ENCODE assay signal across 9 cellular contexts in the genomic region with DNA sequence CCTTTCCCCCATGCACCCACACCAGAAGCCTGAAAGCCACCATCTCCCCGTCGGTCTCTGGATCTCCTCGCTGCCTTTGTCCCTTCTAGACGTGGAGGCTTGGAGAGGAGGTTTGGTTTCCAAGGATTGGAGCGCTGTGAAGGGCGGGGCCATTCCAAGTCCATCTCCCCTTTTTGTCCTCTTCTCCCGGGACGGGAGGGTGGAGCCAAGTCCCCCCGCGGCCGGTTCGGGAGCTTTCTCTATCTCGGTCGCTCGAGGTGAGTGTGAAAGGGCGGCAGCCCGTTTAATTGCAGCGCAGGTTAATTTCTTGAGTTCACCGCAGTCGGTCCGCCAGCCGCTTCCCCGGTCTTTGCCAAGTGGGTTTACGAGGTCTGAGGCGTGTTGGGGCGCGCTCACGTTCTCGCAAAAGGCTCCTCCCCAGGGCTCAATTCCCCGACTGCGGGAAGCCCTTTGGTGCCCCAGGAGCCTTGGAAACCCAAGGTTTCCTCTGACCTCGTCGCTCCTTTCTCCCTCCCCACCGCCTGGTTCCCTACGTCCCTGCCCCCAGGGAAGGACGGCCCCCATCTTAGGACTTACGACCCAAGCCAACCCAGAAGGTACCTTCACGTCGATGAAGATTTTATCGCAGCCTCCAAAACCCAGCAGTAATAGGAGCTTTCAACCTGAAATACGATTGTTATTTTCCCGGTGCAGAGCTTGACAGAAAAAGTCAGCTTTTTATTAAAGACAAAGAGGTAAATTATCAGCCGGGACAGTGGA. TPM values are rescaled to one million over a fixed set of nuclear protein-coding genes. Genes with fewer than 3 reads are reported as not detected.
DNase-seq lines count a peak whose midpoint lies in the region; ATAC-seq, FAIRE-seq and TF ChIP-seq lines count a peak whose summit lies in the region.
"Had no signal": no experiment of that assay in that cellular context is flagged by ENCODE, and none has a peak within 500 bp of the region (broad histone marks: within the 10 kb centered on the region; RNA-seq: fewer than 3 reads in every experiment).

No MANE protein-coding gene starts in this region.

- peaks cover 70% of the 10 kb centered on the region for H3K27me3 Mint-ChIP-seq in activated naive CD4-positive, alpha-beta T cell treated with anti-CD3 and anti-CD28 coated beads, Interleukin-2, amount 10 ng/mL, durations not matched to agents 7 days and 5 days

- FAIRE-seq in urothelium cell line (lab: Jason Lieb, UNC) = no peak
- FAIRE-seq: G401.6 had no signal

- TF ChIP-seq CTCF in cardiac fibroblast (IDR thresholded peaks at IDR 0.05; ENCODE audit: low read depth, low read length) = no peak
- no peak for TF ChIP-seq CTCF in lower lobe of right lung (IDR thresholded peaks at IDR 0.05)

- H3K36me3 Mint-ChIP-seq in activated naive CD4-positive, alpha-beta T cell treated with anti-CD3 and anti-CD28 coated beads, Interleukin-2, amount 10 ng/mL, durations not matched to agents 7 days and 5 days = peaks cover 8% of the 10 kb centered on the region

- H3K36me3 ChIP-seq in lower lobe of right lung = no peaks in the 10 kb centered on the region

- no peaks in the 10 kb centered on the region for H3K9me3 Mint-ChIP-seq in activated naive CD4-positive, alpha-beta T cell treated with anti-CD3 and anti-CD28 coated beads, Interleukin-2, amount 10 ng/mL, durations not matched to agents 7 days and 5 days

- CTCF ChIA-PET in activated naive CD4-positive, alpha-beta T cell treated with anti-CD3 and anti-CD28 coated beads, Interleukin-2, amount 10 ng/mL, durations not matched to agents 7 days and 5 days (lab: Charles Lee) = no interaction called here

- peaks cover 10% of the 10 kb centered on the region for H3K4me1 ChIP-seq in lower lobe of right lung

- H3K27ac ChIP-seq in lower lobe of right lung = peak overlapping the region; percentile 63

- intact Hi-C loops in lower lobe of right lung (cut with DNase I) = no loop called here

- no peaks in the 10 kb centered on the region for H3K9me3 ChIP-seq in lower lobe of right lung

- DNase-seq in activated naive CD4-positive, alpha-beta T cell treated with anti-CD3 and anti-CD28 coated beads, Interleukin-2, amount 10 ng/mL, durations not matched to agents 7 days and 5 days = no peak
- DNase-seq in activated naive CD4-positive, alpha-beta T cell treated with Interleukin-2 at 50 U/mL for 16 hours = no peak
- DNase-seq in cardiac fibroblast (ENCODE audit: low read depth in 2 of 2) = peak; percentile 29 to 30
- peak; percentile 60 for DNase-seq in lower lobe of right lung
- DNase-seq in urothelium cell line (ENCODE audit: low spot score) = peak; percentile 69
- no peak for DNase-seq in NCI-H1048 (lab: John Stamatoyannopoulos, UW)

- no peaks in the 10 kb centered on the region for H3K27me3 ChIP-seq in lower lobe of right lung (ENCODE audit: low read depth)

- H3K4me3 ChIP-seq in cardiac fibroblast (replicated peaks in 1 of 2; ENCODE audit: low read depth in 2 of 2, low read length in 2 of 2) (peak overlapping the region; percentile 69 to 79), lower lobe of right lung (peak overlapping the region; percentile 73)

- H3K4me3 Mint-ChIP-seq in activated naive CD4-positive, alpha-beta T cell treated with anti-CD3 and anti-CD28 coated beads, Interleukin-2, amount 10 ng/mL, durations not matched to agents 7 days and 5 days = no peak overlapping the region

- peak overlapping the region; percentile 8 for H3K27ac Mint-ChIP-seq in activated naive CD4-positive, alpha-beta T cell treated with anti-CD3 and anti-CD28 coated beads, Interleukin-2, amount 10 ng/mL, durations not matched to agents 7 days and 5 days

- peaks cover 30% of the 10 kb centered on the region for H3K4me1 Mint-ChIP-seq in activated naive CD4-positive, alpha-beta T cell treated with anti-CD3 and anti-CD28 coated beads, Interleukin-2, amount 10 ng/mL, durations not matched to agents 7 days and 5 days

- ATAC-seq in lower lobe of right lung = peak; percentile 37 to 46
- ATAC-seq in HG02938 (IDR thresholded peaks at IDR 0.05; ENCODE audit: unreplicated experiment) = no peak
- no peak for ATAC-seq in HG03342 (IDR thresholded peaks at IDR 0.05; ENCODE audit: unreplicated experiment)

RNA-seq across cellular contexts. Expression of a gene that starts 2.8 kb away (rescaled TPM):
- 24.4 TPM for total RNA-seq in lower lobe of right lung

Comparison
In these comparisons a context has a peak if more than half of its experiments do, and no peak if none do; other contexts are left out.
1. DNase-seq: peak in cardiac fibroblast (2 of 2), lower lobe of right lung (single experiment) and urothelium cell line (single experiment); none in activated naive CD4-positive, alpha-beta T cell treated with anti-CD3 and anti-CD28 coated beads, Interleukin-2, amount 10 ng/mL, durations not matched to agents 7 days and 5 days (single experiment), activated naive CD4-positive, alpha-beta T cell treated with Interleukin-2 at 50 U/mL for 16 hours (single experiment) and NCI-H1048 (single experiment).
2. ATAC-seq: peak in lower lobe of right lung (2 of 2); none in HG02938 (single experiment) and HG03342 (single experiment).